Comparison of ENCODE assay signal across 8 cellular contexts in the genomic region with DNA sequence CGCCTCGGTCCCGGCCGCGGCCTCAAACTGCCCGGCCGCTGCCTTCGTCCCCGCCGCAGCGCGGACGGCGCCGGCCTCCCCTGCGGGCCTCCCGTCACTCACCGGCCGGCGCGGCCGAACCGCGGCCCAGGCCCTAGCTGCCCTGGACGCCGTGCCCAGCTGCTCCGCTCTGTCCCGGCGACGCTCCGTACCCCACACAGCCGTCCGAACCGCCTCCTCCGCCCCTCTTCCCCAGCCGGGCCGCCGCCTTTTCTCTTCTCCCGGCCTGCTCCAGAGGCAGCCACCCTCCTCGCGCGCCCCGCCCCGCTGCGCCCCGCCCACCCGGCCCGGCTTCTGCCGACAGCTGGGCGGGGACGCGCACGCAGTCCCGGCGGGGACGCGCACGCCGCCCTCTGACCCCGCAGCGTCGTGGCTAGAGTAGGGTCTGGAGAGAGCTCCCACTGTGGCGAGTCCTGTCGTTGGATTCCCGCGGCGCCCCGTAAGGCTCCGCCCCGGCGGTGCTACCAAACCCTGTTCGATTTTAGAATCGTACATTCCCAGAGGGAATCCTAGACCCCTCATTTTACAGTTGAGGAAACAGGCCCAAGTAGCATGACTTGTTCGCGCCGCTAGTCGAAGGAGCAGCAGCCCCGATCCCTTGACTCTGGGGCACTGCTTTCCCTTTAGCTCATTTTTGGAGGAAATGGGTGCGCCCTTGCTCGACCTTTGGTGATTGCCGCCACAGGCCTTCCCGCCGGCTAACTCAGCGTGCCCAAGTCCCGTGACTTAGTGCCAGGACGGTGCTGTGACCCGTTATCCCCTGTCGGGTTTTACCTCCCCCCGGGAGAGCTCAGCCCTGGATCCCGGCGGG. TPM values are rescaled to one million over a fixed set of nuclear protein-coding genes. Genes with fewer than 3 reads are reported as not detected.
DNase-seq lines count a peak whose midpoint lies in the region; ATAC-seq and TF ChIP-seq lines count a peak whose summit lies in the region.

FBXO30 (minus strand) TSS at position 295 of the 850 bp plus-strand sequence. CDS start 8,390 bp downstream, outside the sequence.

- ATAC-seq in DND-41 (ENCODE audit: insufficient read depth, low read depth) (peak; percentile 83), GM21737 (IDR thresholded peaks at IDR 0.05; ENCODE audit: unreplicated experiment) (peak; percentile 76)
- ATAC-seq in activated T-helper 17 cell treated with anti-CD3 and anti-CD28 coated beads, Interleukin-2, amount 50 U/mL, for 72 hours (replicated peaks): peak; percentile 90
- ATAC-seq in natural killer cell treated with Interleukin-12 subunit alpha and Interleukin-12 subunit beta and Interleukin-15 and Interleukin-18, amount 100 ng/mL, for 72 hours: peak; percentile 96
- peak; percentile 91 for ATAC-seq in stimulated activated naive CD8-positive, alpha-beta T cell treated with anti-CD3 and anti-CD28 coated beads, Interleukin-15, Interleukin-2, amounts not matched to agents 100 U/mL and 50 U/mL, for 24 hours

- no peaks in the 10 kb centered on the region for H3K36me3 Mint-ChIP-seq in activated T-helper 17 cell treated with anti-CD3 and anti-CD28 coated beads, Interleukin-2, amount 50 U/mL, for 72 hours (ENCODE audit: low read depth)
- no peaks in the 10 kb centered on the region for H3K36me3 Mint-ChIP-seq in natural killer cell treated with Interleukin-12 subunit alpha and Interleukin-12 subunit beta and Interleukin-15 and Interleukin-18, amount 100 ng/mL, for 72 hours

- peak within 1 kb of the TSS; percentile 89 for H3K9ac ChIP-seq in DND-41 (ENCODE audit: low read depth, low read length)

- DNase-seq in DND-41 (peak; percentile 88), KG1 (lab: John Stamatoyannopoulos, UW) (peak; percentile 74), Peyer's patch (peak; percentile 84 to 96 (median 95)), fibroblast of peridontal ligament (ENCODE audit: extremely low read depth) (peak; percentile 81)
- peak; percentile 89 for DNase-seq in natural killer cell treated with Interleukin-12 subunit alpha and Interleukin-12 subunit beta and Interleukin-15 and Interleukin-18, amount 100 ng/mL, for 72 hours (ENCODE audit: low spot score)
- DNase-seq in stimulated activated naive CD8-positive, alpha-beta T cell treated with anti-CD3 and anti-CD28 coated beads, Interleukin-15, Interleukin-2, amounts not matched to agents 100 U/mL and 50 U/mL, for 24 hours: peak; percentile 87

- peak within 1 kb of the TSS; percentile 90 for H3K27ac Mint-ChIP-seq in activated T-helper 17 cell treated with anti-CD3 and anti-CD28 coated beads, Interleukin-2, amount 50 U/mL, for 72 hours
- peak within 1 kb of the TSS; percentile 84 to 85 for H3K27ac Mint-ChIP-seq in natural killer cell treated with Interleukin-12 subunit alpha and Interleukin-12 subunit beta and Interleukin-15 and Interleukin-18, amount 100 ng/mL, for 72 hours

- no peaks in the 10 kb centered on the region for H3K9me3 Mint-ChIP-seq in activated T-helper 17 cell treated with anti-CD3 and anti-CD28 coated beads, Interleukin-2, amount 50 U/mL, for 72 hours
- no peaks in the 10 kb centered on the region for H3K9me3 Mint-ChIP-seq in natural killer cell treated with Interleukin-12 subunit alpha and Interleukin-12 subunit beta and Interleukin-15 and Interleukin-18, amount 100 ng/mL, for 72 hours

- H3K4me1 ChIP-seq in DND-41 (ENCODE audit: insufficient read depth, low read length) (peaks cover 43% of the 10 kb centered on the region), Peyer's patch (peaks cover 0 to 12% (median 2%) of the 10 kb centered on the region in 4 donors)

- H3K9me3 ChIP-seq in DND-41 (ENCODE audit: insufficient read depth, low read length, severe bottlenecking) (no peaks in the 10 kb centered on the region), Peyer's patch (no peaks in the 10 kb centered on the region)

- no peaks in the 10 kb centered on the region for H3K27me3 ChIP-seq in DND-41 (ENCODE audit: insufficient read depth, low read length, poor library complexity)
- no peaks in the 10 kb centered on the region for H3K27me3 ChIP-seq in Peyer's patch

- TF ChIP-seq CTCF in DND-41 (IDR thresholded peaks at IDR 0.05; ENCODE audit: borderline replicate concordance, extremely low read depth, low read length, poor library complexity, severe bottlenecking) (peak; percentile 39), Peyer's patch (IDR thresholded peaks at IDR 0.05) (peak in 4 of 6 experiments; percentile 17 to 52 (median 44))

- H3K27ac ChIP-seq in DND-41 (ENCODE audit: low read length): peak within 1 kb of the TSS; percentile 92
- H3K27ac ChIP-seq in Peyer's patch: peak within 1 kb of the TSS; percentile 80 to 96 (median 90)

- H3K4me2 ChIP-seq in DND-41 (ENCODE audit: insufficient read depth, low read length): peak within 1 kb of the TSS; percentile 74

- peaks cover 64% of the 10 kb centered on the region for H3K79me2 ChIP-seq in DND-41 (ENCODE audit: insufficient read depth, low read length)

- H2AFZ ChIP-seq in DND-41 (ENCODE audit: low read depth, low read length): peak within 1 kb of the TSS; percentile 90

- peak; percentile 69 to 78 for TF ChIP-seq POLR2A in Peyer's patch (IDR thresholded peaks at IDR 0.05)

- H3K4me3 ChIP-seq in DND-41 (ENCODE audit: low read depth in 1 of 2, low read length in 2 of 2) (peak within 1 kb of the TSS; percentile 85 to 88), Peyer's patch (peak within 1 kb of the TSS; percentile 53 to 92 (median 74))

- peak within 1 kb of the TSS; percentile 81 for H3K4me3 Mint-ChIP-seq in activated T-helper 17 cell treated with anti-CD3 and anti-CD28 coated beads, Interleukin-2, amount 50 U/mL, for 72 hours
- H3K4me3 Mint-ChIP-seq in natural killer cell treated with Interleukin-12 subunit alpha and Interleukin-12 subunit beta and Interleukin-15 and Interleukin-18, amount 100 ng/mL, for 72 hours: peak within 1 kb of the TSS; percentile 86

- H3K4me1 Mint-ChIP-seq in activated T-helper 17 cell treated with anti-CD3 and anti-CD28 coated beads, Interleukin-2, amount 50 U/mL, for 72 hours: peaks cover 9% of the 10 kb centered on the region
- peaks cover 25 to 46% of the 10 kb centered on the region in 2 donors for H3K4me1 Mint-ChIP-seq in natural killer cell treated with Interleukin-12 subunit alpha and Interleukin-12 subunit beta and Interleukin-15 and Interleukin-18, amount 100 ng/mL, for 72 hours (ENCODE audit: low read depth in 2 of 2)

- no peaks in the 10 kb centered on the region; the same call in 1 of the 2 replicates for H4K20me1 ChIP-seq in DND-41 (ENCODE audit: insufficient read depth, low read length)

- H3K36me3 ChIP-seq in DND-41 (ENCODE audit: insufficient read depth, low read length) (no peaks in the 10 kb centered on the region; the same call in 1 of the 2 replicates), Peyer's patch (no peaks in the 10 kb centered on the region)

- no peaks in the 10 kb centered on the region for H3K27me3 Mint-ChIP-seq in activated T-helper 17 cell treated with anti-CD3 and anti-CD28 coated beads, Interleukin-2, amount 50 U/mL, for 72 hours
- no peaks in the 10 kb centered on the region for H3K27me3 Mint-ChIP-seq in natural killer cell treated with Interleukin-12 subunit alpha and Interleukin-12 subunit beta and Interleukin-15 and Interleukin-18, amount 100 ng/mL, for 72 hours

RNA-seq across cellular contexts. Expression of gene FBXO30, which starts in this region (rescaled TPM):
- 1 to 10 TPM; 4.8 to 7.4 (median 6.9) TPM for total RNA-seq in Peyer's patch
- 1 to 10 TPM; 3.6 to 4.8 TPM for total RNA-seq in activated T-helper 17 cell treated with anti-CD3 and anti-CD28 coated beads, Interleukin-2, amount 50 U/mL, for 72 hours
- 1 to 10 TPM; 6.9 to 7.8 TPM for total RNA-seq in natural killer cell treated with Interleukin-12 subunit alpha and Interleukin-12 subunit beta and Interleukin-15 and Interleukin-18, amount 100 ng/mL, for 72 hours

Comparison
In these comparisons a context has a peak if more than half of its experiments do, and no peak if none do; other contexts are left out.
1. Peak in every context shown above with its lines: DNase-seq, ATAC-seq, H3K4me3 ChIP-seq and H3K27ac ChIP-seq.